ENCODE assay signal across 24 cellular contexts in the genomic region with DNA sequence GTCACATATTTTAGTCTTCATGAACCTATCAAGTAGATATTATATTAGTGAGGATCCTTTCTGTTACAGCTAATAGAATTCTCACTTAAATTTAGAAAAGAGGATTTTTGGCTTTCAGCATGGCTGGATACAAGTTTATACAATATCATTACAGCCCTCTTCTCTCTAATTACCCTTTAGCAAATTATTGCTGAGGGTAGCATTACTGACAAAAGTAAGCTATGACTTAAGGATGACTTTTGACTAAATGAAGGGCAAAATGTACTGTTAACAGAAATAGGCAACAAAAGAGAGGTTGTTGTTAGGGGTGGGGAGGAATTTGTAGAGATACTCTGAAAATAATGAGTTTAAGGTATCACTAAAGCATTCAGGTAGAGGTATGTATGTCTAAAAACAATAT.
DNase-seq lines count a peak whose midpoint lies in the region; ATAC-seq, FAIRE-seq and TF ChIP-seq lines count a peak whose summit lies in the region.
"Had no signal": no experiment of that assay in that cellular context is flagged by ENCODE, and none has a peak within 500 bp of the region (broad histone marks: within the 10 kb centered on the region; RNA-seq: fewer than 3 reads in every experiment).

No MANE protein-coding gene starts in this region.

- TF ChIP-seq RAD21 in HepG2 (CRISPR knock-in tag; IDR thresholded peaks at IDR 0.05) (no peak), K562 (CRISPR knock-in tag; conservative IDR thresholded peaks at IDR 0.05 in 1 of 2, IDR thresholded peaks at IDR 0.05 in 1 of 2) (no peak)

- in situ Hi-C loops in HepG2 (cut with HindIII; ENCODE audit: extremely low pct_ligation_motif_present, low pct_unique_long_range_greater_than_20kb) (no loop called here), K562 (cut with MboI) (no loop called here)

- intact Hi-C loops in HepG2 (cut with micrococcal nuclease; ENCODE audit: unreplicated experiment): no loop called here
- intact Hi-C loops in right lobe of liver (cut with DNase I): no loop called here
- intact Hi-C loops in K562 (cut with micrococcal nuclease): no loop called here

- no peak for TF ChIP-seq EP300 in HepG2 (IDR thresholded peaks at IDR 0.05; ENCODE audit: low read depth in 2 of 2, low read length in 2 of 2)
- no peak for TF ChIP-seq EP300 in HepG2 (CRISPR knock-in tag; IDR thresholded peaks at IDR 0.05; ENCODE audit: borderline replicate concordance)
- no peak for TF ChIP-seq EP300 in K562 (IDR thresholded peaks at IDR 0.05; ENCODE audit: low read length)

- H3K4me2 ChIP-seq in HepG2 (ENCODE audit: low read depth, low read length) (no peak overlapping the region), K562 (ENCODE audit: insufficient read depth, low read length) (no peak overlapping the region), Karpas-422 (ENCODE audit: low read depth, low read length, poor library complexity, severe bottlenecking) (no peak overlapping the region)
- H3K4me2 ChIP-seq: BLaER1 treated with 17β-estradiol and CSF1 and Interleukin-3, amounts not matched to agents 10 nM and 100 nM had no signal

- no peaks in the 10 kb centered on the region for H3K27me3 Mint-ChIP-seq in type B pancreatic cell
- H3K27me3 Mint-ChIP-seq: CD4-positive, alpha-beta T cell had no signal

- no peaks in the 10 kb centered on the region for H3K9me3 Mint-ChIP-seq in type B pancreatic cell
- H3K9me3 Mint-ChIP-seq: CD4-positive, alpha-beta T cell; CD8-positive, alpha-beta memory T cell had no signal

- BruUV-seq in HepG2 (replicated peaks; lab: Mats Ljungman, UMichigan) (no TSS peak), K562 (replicated peaks; lab: Mats Ljungman, UMichigan) (no TSS peak)

- no peak overlapping the region for H3K9ac ChIP-seq in HepG2 (ENCODE audit: insufficient read depth, low read depth, low read length)
- no peak overlapping the region for H3K9ac ChIP-seq in K562 (ENCODE audit: insufficient read depth in 1 of 2, low read depth in 2 of 2, low read length in 2 of 2)
- no peak overlapping the region for H3K9ac ChIP-seq in Karpas-422 (ENCODE audit: low read length)
- H3K9ac ChIP-seq: BLaER1 treated with 17β-estradiol and CSF1 and Interleukin-3, amounts not matched to agents 10 nM and 100 nM had no signal

- H2AFZ ChIP-seq in HepG2 (ENCODE audit: low read length) (no peak overlapping the region), K562 (ENCODE audit: low read depth, low read length) (no peak overlapping the region), Karpas-422 (ENCODE audit: low read length) (no peak overlapping the region)

- POLR2A ChIA-PET in HepG2 (lab: Yijun Ruan, JAX): no interaction called here
- POLR2A ChIA-PET in K562 (lab: Yijun Ruan, JAX): no interaction called here

- CTCF ChIA-PET in HepG2 (lab: Yijun Ruan, JAX; ENCODE audit: low intra/inter-chr PET ratio, low total read pairs): no interaction called here
- CTCF ChIA-PET in K562 (lab: Yijun Ruan, JAX; ENCODE audit: low intra/inter-chr PET ratio): no interaction called here

- no peaks in the 10 kb centered on the region for H3K9me2 ChIP-seq in Karpas-422 (replicated peaks; ENCODE audit: insufficient read depth, low read length)

- no peak overlapping the region for H3K27ac ChIP-seq in HepG2 (ENCODE audit: extremely low read length, insufficient read depth, low read length)
- no peak overlapping the region for H3K27ac ChIP-seq in right lobe of liver
- no peak overlapping the region for H3K27ac ChIP-seq in K562 (ENCODE audit: extremely low read depth, low read depth, low read length)
- H3K27ac ChIP-seq in Karpas-422 (ENCODE audit: low read length): no peak overlapping the region
- H3K27ac ChIP-seq: 22Rv1; BLaER1 treated with 17β-estradiol and CSF1 and Interleukin-3, amounts not matched to agents 10 nM and 100 nM had no signal

- DNase-seq in HepG2 (ENCODE audit: low spot score): no peak
- DNase-seq in right lobe of liver: no peak
- no peak for DNase-seq in K562 (ENCODE audit: extremely low read depth in 1 of 4, low spot score in 3 of 4)
- DNase-seq in type B pancreatic cell (ENCODE audit: extremely low spot score, unreplicated experiment): no peak
- no peak for DNase-seq in Karpas-422
- DNase-seq: ACHN; AML-193; BE2C; CD4-positive, alpha-beta T cell; CD8-positive, alpha-beta memory T cell; DMS 273 treated with DMSO at 0.1 percent for 48 hours; DMS79; EL; GDM1; H7; HCEC 1CT had no signal

- peaks cover 47% of the 10 kb centered on the region for H3K36me3 Mint-ChIP-seq in type B pancreatic cell
- H3K36me3 Mint-ChIP-seq: CD8-positive, alpha-beta memory T cell had no signal

- no peaks in the 10 kb centered on the region for H4K20me1 ChIP-seq in HepG2 (ENCODE audit: insufficient read depth, low read length)
- no peaks in the 10 kb centered on the region for H4K20me1 ChIP-seq in K562 (replicated peaks; ENCODE audit: control insufficient read depth, insufficient read depth, low read length)
- no peaks in the 10 kb centered on the region for H4K20me1 ChIP-seq in Karpas-422 (ENCODE audit: insufficient read depth, low read depth, low read length)
- H4K20me1 ChIP-seq: BLaER1 treated with 17β-estradiol and CSF1 and Interleukin-3, amounts not matched to agents 10 nM and 100 nM had no signal

- H3K27me3 ChIP-seq in HepG2 (ENCODE audit: control insufficient read depth in 1 of 2, insufficient read depth in 2 of 2, low read length in 2 of 2): no peaks in the 10 kb centered on the region
- H3K27me3 ChIP-seq in right lobe of liver: no peaks in the 10 kb centered on the region
- H3K27me3 ChIP-seq in K562 (ENCODE audit: control insufficient read depth in 2 of 2, insufficient read depth in 2 of 2, low read length in 2 of 2): no peaks in the 10 kb centered on the region
- no peaks in the 10 kb centered on the region for H3K27me3 ChIP-seq in Karpas-422 (ENCODE audit: low read length)
- H3K27me3 ChIP-seq: BE2C; BLaER1 treated with 17β-estradiol and CSF1 and Interleukin-3, amounts not matched to agents 10 nM and 100 nM had no signal

- H3K9me3 ChIP-seq in HepG2 (ENCODE audit: low read length) (no peaks in the 10 kb centered on the region), right lobe of liver (no peaks in the 10 kb centered on the region), K562 (replicated peaks; ENCODE audit: control insufficient read depth, insufficient read depth, low read depth, low read length) (no peaks in the 10 kb centered on the region), Karpas-422 (ENCODE audit: low read length) (no peaks in the 10 kb centered on the region)
- H3K9me3 ChIP-seq: BE2C; BLaER1 treated with 17β-estradiol and CSF1 and Interleukin-3, amounts not matched to agents 10 nM and 100 nM had no signal

- TF ChIP-seq CTCF in HepG2 (CRISPR knock-in tag; IDR thresholded peaks at IDR 0.05) (no peak), right lobe of liver (IDR thresholded peaks at IDR 0.05) (no peak), K562 (IDR thresholded peaks at IDR 0.05 in 2 of 3, conservative IDR thresholded peaks at IDR 0.05 in 1 of 3; ENCODE audit: insufficient read depth in 2 of 3, low read depth in 1 of 3, low read length in 3 of 3) (no peak), type B pancreatic cell (conservative IDR thresholded peaks at IDR 0.05) (no peak)

- H3K79me2 ChIP-seq in HepG2 (ENCODE audit: insufficient read depth, low read length): no peaks in the 10 kb centered on the region
- no peaks in the 10 kb centered on the region for H3K79me2 ChIP-seq in K562 (ENCODE audit: control insufficient read depth, insufficient read depth, low read length)
- no peaks in the 10 kb centered on the region for H3K79me2 ChIP-seq in Karpas-422 (ENCODE audit: low read length)

- FAIRE-seq in HepG2 (lab: Jason Lieb, UNC) (no peak), K562 (lab: Jason Lieb, UNC) (no peak)
- FAIRE-seq: D721Med, GM12878, GM18507, H1 had no signal

- H3K4me1 ChIP-seq in HepG2 (ENCODE audit: insufficient read depth, low read length): no peaks in the 10 kb centered on the region
- H3K4me1 ChIP-seq in right lobe of liver: peaks cover 0 to 13% (median 3%) of the 10 kb centered on the region in 4 donors
- H3K4me1 ChIP-seq in K562 (replicated peaks in 1 of 2; ENCODE audit: control insufficient read depth in 2 of 2, insufficient read depth in 2 of 2, low read length in 2 of 2): no peaks in the 10 kb centered on the region
- no peaks in the 10 kb centered on the region for H3K4me1 ChIP-seq in Karpas-422 (ENCODE audit: low read length)
- H3K4me1 ChIP-seq: BE2C; BLaER1 treated with 17β-estradiol and CSF1 and Interleukin-3, amounts not matched to agents 10 nM and 100 nM had no signal

- ATAC-seq in HepG2: no peak
- ATAC-seq in right lobe of liver: no peak
- no peak for ATAC-seq in K562
- ATAC-seq in HG02588 (IDR thresholded peaks at IDR 0.05; ENCODE audit: unreplicated experiment): no peak
- ATAC-seq: GM12878 had no signal

- H3K4me3 ChIP-seq in HepG2 (replicated peaks in 1 of 3; ENCODE audit: insufficient read depth in 1 of 3, low read depth in 2 of 3, low read length in 3 of 3) (no peak overlapping the region), right lobe of liver (no peak overlapping the region), K562 (no peak overlapping the region), Karpas-422 (ENCODE audit: low read length) (no peak overlapping the region)
- H3K4me3 ChIP-seq: BLaER1 treated with 17β-estradiol and CSF1 and Interleukin-3, amounts not matched to agents 10 nM and 100 nM; GM12878 had no signal

- no peak overlapping the region for H3K4me3 Mint-ChIP-seq in type B pancreatic cell
- H3K4me3 Mint-ChIP-seq: CD14-positive monocyte; CD4-positive, alpha-beta T cell; CD8-positive, alpha-beta memory T cell had no signal

- H3K36me3 ChIP-seq in HepG2 (replicated peaks in 1 of 2; ENCODE audit: control insufficient read depth in 1 of 2, insufficient read depth in 2 of 2, low read length in 2 of 2) (peaks cover 5 to 31% of the 10 kb centered on the region in 2 experiments; a peak in 3 of 5 replicates), right lobe of liver (no peaks in the 10 kb centered on the region), K562 (ENCODE audit: control insufficient read depth, insufficient read depth, low read length) (no peaks in the 10 kb centered on the region), Karpas-422 (ENCODE audit: insufficient read depth, low read length) (no peaks in the 10 kb centered on the region)
- H3K36me3 ChIP-seq: BE2C had no signal

- no peaks in the 10 kb centered on the region for H3K4me1 Mint-ChIP-seq in type B pancreatic cell (ENCODE audit: unreplicated experiment)
- H3K4me1 Mint-ChIP-seq: CD8-positive, alpha-beta memory T cell had no signal

- no peaks in the 10 kb centered on the region for H3K9me1 ChIP-seq in K562 (ENCODE audit: control insufficient read depth, insufficient read depth, low read length)

- TF ChIP-seq POLR2A in HepG2 (IDR thresholded peaks at IDR 0.05; ENCODE audit: insufficient read depth in 1 of 2, low read depth in 2 of 2, low read length in 2 of 2) (no peak), right lobe of liver (IDR thresholded peaks at IDR 0.05) (no peak), K562 (conservative IDR thresholded peaks at IDR 0.05) (no peak)

- H3K27ac Mint-ChIP-seq in type B pancreatic cell: peak overlapping the region; percentile 31
- H3K27ac Mint-ChIP-seq: CD14-positive monocyte; CD4-positive, alpha-beta T cell; CD8-positive, alpha-beta memory T cell had no signal

TF ChIP-seq in HepG2, 621 proteins besides CTCF, POLR2A, EP300 and RAD21 (continues in another document):
- no peak for TF ChIP-seq ZNF383 (CRISPR knock-in tag; IDR thresholded peaks at IDR 0.05; ENCODE audit: borderline replicate concordance)

TF ChIP-seq in K562, 482 proteins besides CTCF, POLR2A, EP300 and RAD21:
- TF ChIP-seq ZNF785 (CRISPR knock-in tag; IDR thresholded peaks at IDR 0.05) (no peak), ZNF316 (IDR thresholded peaks at IDR 0.05) (peak; percentile 50)

Comparison
In these comparisons a context has a peak if more than half of its experiments do, and no peak if none do; other contexts are left out.
1. Of the 241 proteins assayed by ChIP-seq in both HepG2 and K562: peak only in HepG2: MAFF and MAFK; only in K562: none; in both: none; in neither: 239.